ENCODE assay signal across 2 cellular contexts in the genomic region with DNA sequence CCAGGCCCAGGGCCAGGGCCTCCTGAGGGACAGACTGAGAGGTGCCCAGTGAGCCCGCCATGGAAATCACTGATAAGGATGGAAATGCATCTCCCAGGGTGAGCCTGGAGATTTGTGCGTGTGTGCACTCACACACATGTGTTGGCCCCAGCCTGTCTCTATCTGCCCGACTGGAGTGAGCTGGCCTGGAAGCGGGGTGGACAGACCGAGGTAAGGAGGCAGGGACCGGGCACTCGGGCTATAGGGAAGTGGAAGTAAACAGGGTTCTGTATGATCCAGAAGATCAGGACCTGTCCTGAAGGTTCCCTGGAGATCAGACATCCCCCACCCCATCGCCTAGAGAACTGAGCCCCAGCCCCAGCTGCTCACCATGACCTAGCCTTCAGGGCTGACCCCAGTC.
TF ChIP-seq lines count a peak whose summit lies in the region.

No MANE protein-coding gene starts in this region.

TF ChIP-seq in SK-N-SH, 30 proteins besides CTCF, POLR2A, EP300 and RAD21 (continued from another document):
- TF ChIP-seq SIN3A (IDR thresholded peaks at IDR 0.05; ENCODE audit: borderline replicate concordance, low read depth, low read length) (no peak), FOSL2 (IDR thresholded peaks at IDR 0.05; ENCODE audit: borderline replicate concordance, low read depth) (no peak), SMC3 (IDR thresholded peaks at IDR 0.05; ENCODE audit: low read depth, low read length) (no peak), GATA2 (CRISPR knock-in tag; IDR thresholded peaks at IDR 0.05) (no peak), TCF12 (IDR thresholded peaks at IDR 0.05) (no peak), EZH2phosphoT487 (IDR thresholded peaks at IDR 0.05; ENCODE audit: borderline replicate concordance, low read depth) (no peak), YY1 (IDR thresholded peaks at IDR 0.05; ENCODE audit: low read depth) (no peak)
- TF ChIP-seq, protein P1, sequence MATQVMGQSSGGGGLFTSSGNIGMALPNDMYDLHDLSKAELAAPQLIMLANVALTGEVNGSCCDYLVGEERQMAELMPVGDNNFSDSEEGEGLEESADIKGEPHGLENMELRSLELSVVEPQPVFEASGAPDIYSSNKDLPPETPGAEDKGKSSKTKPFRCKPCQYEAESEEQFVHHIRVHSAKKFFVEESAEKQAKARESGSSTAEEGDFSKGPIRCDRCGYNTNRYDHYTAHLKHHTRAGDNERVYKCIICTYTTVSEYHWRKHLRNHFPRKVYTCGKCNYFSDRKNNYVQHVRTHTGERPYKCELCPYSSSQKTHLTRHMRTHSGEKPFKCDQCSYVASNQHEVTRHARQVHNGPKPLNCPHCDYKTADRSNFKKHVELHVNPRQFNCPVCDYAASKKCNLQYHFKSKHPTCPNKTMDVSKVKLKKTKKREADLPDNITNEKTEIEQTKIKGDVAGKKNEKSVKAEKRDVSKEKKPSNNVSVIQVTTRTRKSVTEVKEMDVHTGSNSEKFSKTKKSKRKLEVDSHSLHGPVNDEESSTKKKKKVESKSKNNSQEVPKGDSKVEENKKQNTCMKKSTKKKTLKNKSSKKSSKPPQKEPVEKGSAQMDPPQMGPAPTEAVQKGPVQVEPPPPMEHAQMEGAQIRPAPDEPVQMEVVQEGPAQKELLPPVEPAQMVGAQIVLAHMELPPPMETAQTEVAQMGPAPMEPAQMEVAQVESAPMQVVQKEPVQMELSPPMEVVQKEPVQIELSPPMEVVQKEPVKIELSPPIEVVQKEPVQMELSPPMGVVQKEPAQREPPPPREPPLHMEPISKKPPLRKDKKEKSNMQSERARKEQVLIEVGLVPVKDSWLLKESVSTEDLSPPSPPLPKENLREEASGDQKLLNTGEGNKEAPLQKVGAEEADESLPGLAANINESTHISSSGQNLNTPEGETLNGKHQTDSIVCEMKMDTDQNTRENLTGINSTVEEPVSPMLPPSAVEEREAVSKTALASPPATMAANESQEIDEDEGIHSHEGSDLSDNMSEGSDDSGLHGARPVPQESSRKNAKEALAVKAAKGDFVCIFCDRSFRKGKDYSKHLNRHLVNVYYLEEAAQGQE (IDR thresholded peaks at IDR 0.05; ENCODE audit: low read depth, low read length): no peak
- TF ChIP-seq, protein P2, sequence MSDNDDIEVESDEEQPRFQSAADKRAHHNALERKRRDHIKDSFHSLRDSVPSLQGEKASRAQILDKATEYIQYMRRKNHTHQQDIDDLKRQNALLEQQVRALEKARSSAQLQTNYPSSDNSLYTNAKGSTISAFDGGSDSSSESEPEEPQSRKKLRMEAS (IDR thresholded peaks at IDR 0.05; ENCODE audit: low read depth): no peak
- TF ChIP-seq, protein P3, sequence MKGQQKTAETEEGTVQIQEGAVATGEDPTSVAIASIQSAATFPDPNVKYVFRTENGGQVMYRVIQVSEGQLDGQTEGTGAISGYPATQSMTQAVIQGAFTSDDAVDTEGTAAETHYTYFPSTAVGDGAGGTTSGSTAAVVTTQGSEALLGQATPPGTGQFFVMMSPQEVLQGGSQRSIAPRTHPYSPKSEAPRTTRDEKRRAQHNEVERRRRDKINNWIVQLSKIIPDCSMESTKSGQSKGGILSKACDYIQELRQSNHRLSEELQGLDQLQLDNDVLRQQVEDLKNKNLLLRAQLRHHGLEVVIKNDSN (IDR thresholded peaks at IDR 0.05; ENCODE audit: borderline replicate concordance, low read depth): no peak
- TF ChIP-seq, protein P4, sequence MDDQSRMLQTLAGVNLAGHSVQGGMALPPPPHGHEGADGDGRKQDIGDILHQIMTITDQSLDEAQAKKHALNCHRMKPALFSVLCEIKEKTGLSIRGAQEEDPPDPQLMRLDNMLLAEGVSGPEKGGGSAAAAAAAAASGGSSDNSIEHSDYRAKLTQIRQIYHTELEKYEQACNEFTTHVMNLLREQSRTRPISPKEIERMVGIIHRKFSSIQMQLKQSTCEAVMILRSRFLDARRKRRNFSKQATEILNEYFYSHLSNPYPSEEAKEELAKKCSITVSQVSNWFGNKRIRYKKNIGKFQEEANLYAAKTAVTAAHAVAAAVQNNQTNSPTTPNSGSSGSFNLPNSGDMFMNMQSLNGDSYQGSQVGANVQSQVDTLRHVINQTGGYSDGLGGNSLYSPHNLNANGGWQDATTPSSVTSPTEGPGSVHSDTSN (IDR thresholded peaks at IDR 0.05): no peak
- TF ChIP-seq, protein P5, sequence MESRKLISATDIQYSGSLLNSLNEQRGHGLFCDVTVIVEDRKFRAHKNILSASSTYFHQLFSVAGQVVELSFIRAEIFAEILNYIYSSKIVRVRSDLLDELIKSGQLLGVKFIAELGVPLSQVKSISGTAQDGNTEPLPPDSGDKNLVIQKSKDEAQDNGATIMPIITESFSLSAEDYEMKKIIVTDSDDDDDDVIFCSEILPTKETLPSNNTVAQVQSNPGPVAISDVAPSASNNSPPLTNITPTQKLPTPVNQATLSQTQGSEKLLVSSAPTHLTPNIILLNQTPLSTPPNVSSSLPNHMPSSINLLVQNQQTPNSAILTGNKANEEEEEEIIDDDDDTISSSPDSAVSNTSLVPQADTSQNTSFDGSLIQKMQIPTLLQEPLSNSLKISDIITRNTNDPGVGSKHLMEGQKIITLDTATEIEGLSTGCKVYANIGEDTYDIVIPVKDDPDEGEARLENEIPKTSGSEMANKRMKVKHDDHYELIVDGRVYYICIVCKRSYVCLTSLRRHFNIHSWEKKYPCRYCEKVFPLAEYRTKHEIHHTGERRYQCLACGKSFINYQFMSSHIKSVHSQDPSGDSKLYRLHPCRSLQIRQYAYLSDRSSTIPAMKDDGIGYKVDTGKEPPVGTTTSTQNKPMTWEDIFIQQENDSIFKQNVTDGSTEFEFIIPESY (IDR thresholded peaks at IDR 0.05; ENCODE audit: borderline replicate concordance, low read depth): no peak
TF ChIP-seq in SK-N-SH: peak in this region for 0.

TF ChIP-seq in SK-N-SH treated with all-trans-retinoic acid at 6 μM for 48 hours, 23 proteins besides CTCF, POLR2A, EP300 and RAD21 (continued from another document):
- no peak for TF ChIP-seq TOX (CRISPR knock-in tag; IDR thresholded peaks at IDR 0.05; ENCODE audit: borderline replicate concordance)
- TF ChIP-seq, protein P6, sequence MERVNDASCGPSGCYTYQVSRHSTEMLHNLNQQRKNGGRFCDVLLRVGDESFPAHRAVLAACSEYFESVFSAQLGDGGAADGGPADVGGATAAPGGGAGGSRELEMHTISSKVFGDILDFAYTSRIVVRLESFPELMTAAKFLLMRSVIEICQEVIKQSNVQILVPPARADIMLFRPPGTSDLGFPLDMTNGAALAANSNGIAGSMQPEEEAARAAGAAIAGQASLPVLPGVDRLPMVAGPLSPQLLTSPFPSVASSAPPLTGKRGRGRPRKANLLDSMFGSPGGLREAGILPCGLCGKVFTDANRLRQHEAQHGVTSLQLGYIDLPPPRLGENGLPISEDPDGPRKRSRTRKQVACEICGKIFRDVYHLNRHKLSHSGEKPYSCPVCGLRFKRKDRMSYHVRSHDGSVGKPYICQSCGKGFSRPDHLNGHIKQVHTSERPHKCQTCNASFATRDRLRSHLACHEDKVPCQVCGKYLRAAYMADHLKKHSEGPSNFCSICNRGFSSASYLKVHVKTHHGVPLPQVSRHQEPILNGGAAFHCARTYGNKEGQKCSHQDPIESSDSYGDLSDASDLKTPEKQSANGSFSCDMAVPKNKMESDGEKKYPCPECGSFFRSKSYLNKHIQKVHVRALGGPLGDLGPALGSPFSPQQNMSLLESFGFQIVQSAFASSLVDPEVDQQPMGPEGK (CRISPR knock-in tag; IDR thresholded peaks at IDR 0.05; ENCODE audit: borderline replicate concordance): no peak
- TF ChIP-seq ZNF70 (CRISPR knock-in tag; IDR thresholded peaks at IDR 0.05): no peak
- no peak for TF ChIP-seq PPARA (CRISPR knock-in tag; IDR thresholded peaks at IDR 0.05; ENCODE audit: borderline replicate concordance)
- TF ChIP-seq OSR1 (CRISPR knock-in tag; IDR thresholded peaks at IDR 0.05): no peak
- no peak for TF ChIP-seq RARB (CRISPR knock-in tag; IDR thresholded peaks at IDR 0.05)
- TF ChIP-seq SNAI2 (CRISPR knock-in tag; IDR thresholded peaks at IDR 0.05): no peak
- no peak for TF ChIP-seq ZC3H10 (CRISPR knock-in tag; IDR thresholded peaks at IDR 0.05)
- TF ChIP-seq, protein P7, sequence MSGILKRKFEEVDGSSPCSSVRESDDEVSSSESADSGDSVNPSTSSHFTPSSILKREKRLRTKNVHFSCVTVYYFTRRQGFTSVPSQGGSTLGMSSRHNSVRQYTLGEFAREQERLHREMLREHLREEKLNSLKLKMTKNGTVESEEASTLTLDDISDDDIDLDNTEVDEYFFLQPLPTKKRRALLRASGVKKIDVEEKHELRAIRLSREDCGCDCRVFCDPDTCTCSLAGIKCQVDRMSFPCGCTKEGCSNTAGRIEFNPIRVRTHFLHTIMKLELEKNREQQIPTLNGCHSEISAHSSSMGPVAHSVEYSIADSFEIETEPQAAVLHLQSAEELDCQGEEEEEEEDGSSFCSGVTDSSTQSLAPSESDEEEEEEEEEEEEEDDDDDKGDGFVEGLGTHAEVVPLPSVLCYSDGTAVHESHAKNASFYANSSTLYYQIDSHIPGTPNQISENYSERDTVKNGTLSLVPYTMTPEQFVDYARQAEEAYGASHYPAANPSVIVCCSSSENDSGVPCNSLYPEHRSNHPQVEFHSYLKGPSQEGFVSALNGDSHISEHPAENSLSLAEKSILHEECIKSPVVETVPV (CRISPR knock-in tag; IDR thresholded peaks at IDR 0.05): no peak
